ENCODE assay signal across 9 cellular contexts in genomic region chr4:118270492-118270891, GRCh38.
DNase-seq lines count a peak whose midpoint lies in the region; ATAC-seq, FAIRE-seq and TF ChIP-seq lines count a peak whose summit lies in the region.
"Had no signal": no experiment of that assay in that cellular context is flagged by ENCODE, and none has a peak within 500 bp of the region (broad histone marks: within the 10 kb centered on the region; RNA-seq: fewer than 3 reads in every experiment).

No MANE protein-coding gene starts in this region.

- TF ChIP-seq CTCF in ascending aorta (IDR thresholded peaks at IDR 0.05) (peak; percentile 29 to 60 (median 56)), kidney (IDR thresholded peaks at IDR 0.05; ENCODE audit: borderline replicate concordance, extremely low read depth, insufficient read depth) (peak; percentile 53)

- H3K9me3 ChIP-seq in ascending aorta: no peaks in the 10 kb centered on the region
- no peaks in the 10 kb centered on the region for H3K9me3 ChIP-seq in kidney (ENCODE audit: control insufficient read depth in 1 of 2, low read length in 2 of 2)

- POLR2A ChIA-PET in activated CD4-positive, alpha-beta memory T cell treated with anti-CD3 and anti-CD28 coated beads for 36 hours (lab: Charles Lee): no interaction called here

- no peaks in the 10 kb centered on the region for H3K27me3 ChIP-seq in ascending aorta
- H3K27me3 ChIP-seq: BLaER1 had no signal

- H3K4me3 ChIP-seq in ascending aorta (no peak overlapping the region), kidney (ENCODE audit: low read length in 2 of 2) (no peak overlapping the region)
- H3K4me3 ChIP-seq: BLaER1 had no signal

- peak; percentile 96 for FAIRE-seq in kidney (lab: Jason Lieb, UNC)

- peaks cover 2% of the 10 kb centered on the region for H3K4me1 Mint-ChIP-seq in activated CD4-positive, alpha-beta memory T cell treated with anti-CD3 and anti-CD28 coated beads for 36 hours (ENCODE audit: low read depth)
- H3K4me1 Mint-ChIP-seq in stimulated activated effector memory CD8-positive, alpha-beta T cell treated with anti-CD3 and anti-CD28 coated beads, Interleukin-12 subunit alpha, Interleukin-12 subunit beta, amount 100 ng/mL, for 72 hours: no peaks in the 10 kb centered on the region

- H3K9me3 Mint-ChIP-seq in activated CD4-positive, alpha-beta memory T cell treated with anti-CD3 and anti-CD28 coated beads for 36 hours: no peaks in the 10 kb centered on the region
- no peaks in the 10 kb centered on the region for H3K9me3 Mint-ChIP-seq in stimulated activated effector memory CD8-positive, alpha-beta T cell treated with anti-CD3 and anti-CD28 coated beads, Interleukin-12 subunit alpha, Interleukin-12 subunit beta, amount 100 ng/mL, for 72 hours

- DNase-seq in NCI-H1092 treated with DMSO at 0.1 percent for 48 hours (lab: John Stamatoyannopoulos, UW) (peak; percentile 45), NCI-H1092 (lab: John Stamatoyannopoulos, UW) (no peak), H4 (ENCODE audit: low spot score) (peak; percentile 36), NCI-H146 (lab: John Stamatoyannopoulos, UW) (peak; percentile 17), ascending aorta (ENCODE audit: low spot score in 2 of 2) (no peak), kidney (no peak)
- DNase-seq in activated CD4-positive, alpha-beta memory T cell treated with anti-CD3 and anti-CD28 coated beads for 36 hours: no peak
- no peak for DNase-seq in stimulated activated effector memory CD8-positive, alpha-beta T cell treated with anti-CD3 and anti-CD28 coated beads, Interleukin-12 subunit alpha, Interleukin-12 subunit beta, amount 100 ng/mL, for 72 hours (ENCODE audit: low spot score in 2 of 2)

- ATAC-seq in stimulated activated effector memory CD8-positive, alpha-beta T cell treated with anti-CD3 and anti-CD28 coated beads, Interleukin-12 subunit alpha, Interleukin-12 subunit beta, amount 100 ng/mL, for 72 hours: no peak

- CTCF ChIA-PET in activated CD4-positive, alpha-beta memory T cell treated with anti-CD3 and anti-CD28 coated beads for 36 hours (lab: Charles Lee): interaction anchor here (0.6 to 1.8 kb wide), 5 partner anchors 9 to 88 kb away, joined by 3 to 5 read pairs (median 4); no protein-coding TSS in a partner anchor

- no peak overlapping the region for H3K27ac Mint-ChIP-seq in activated CD4-positive, alpha-beta memory T cell treated with anti-CD3 and anti-CD28 coated beads for 36 hours
- H3K27ac Mint-ChIP-seq in stimulated activated effector memory CD8-positive, alpha-beta T cell treated with anti-CD3 and anti-CD28 coated beads, Interleukin-12 subunit alpha, Interleukin-12 subunit beta, amount 100 ng/mL, for 72 hours: no peak overlapping the region

- H3K4me1 ChIP-seq in ascending aorta: no peaks in the 10 kb centered on the region
- no peaks in the 10 kb centered on the region for H3K4me1 ChIP-seq in kidney (ENCODE audit: control insufficient read depth in 1 of 2, insufficient read depth in 1 of 2, low read depth in 1 of 2, low read length in 2 of 2)

- H3K27ac ChIP-seq in ascending aorta (no peak overlapping the region), kidney (ENCODE audit: low read depth in 2 of 2, low read length in 2 of 2) (no peak overlapping the region)
- H3K27ac ChIP-seq: BLaER1 had no signal

- intact Hi-C loops in ascending aorta (cut with DNase I) (no loop called here), kidney (cut with DNase I) (no loop called here)
- intact Hi-C loops in activated CD4-positive, alpha-beta memory T cell treated with anti-CD3 and anti-CD28 coated beads for 36 hours (cut with micrococcal nuclease): loop anchor here (1.0 to 10.0 kb wide), 4 partner anchors 46 to 944 kb away; partner anchors contain the start of gene USP53

- H3K9ac ChIP-seq in kidney (ENCODE audit: low read length in 2 of 2): no peak overlapping the region
- H3K9ac ChIP-seq: BLaER1 had no signal

- H3K4me3 Mint-ChIP-seq in activated CD4-positive, alpha-beta memory T cell treated with anti-CD3 and anti-CD28 coated beads for 36 hours: no peak overlapping the region
- H3K4me3 Mint-ChIP-seq in stimulated activated effector memory CD8-positive, alpha-beta T cell treated with anti-CD3 and anti-CD28 coated beads, Interleukin-12 subunit alpha, Interleukin-12 subunit beta, amount 100 ng/mL, for 72 hours: no peak overlapping the region

- H3K36me3 ChIP-seq in ascending aorta (no peaks in the 10 kb centered on the region), kidney (ENCODE audit: control insufficient read depth in 1 of 2, insufficient read depth in 2 of 2, low read length in 2 of 2) (no peaks in the 10 kb centered on the region)
- H3K36me3 ChIP-seq: BLaER1 had no signal

- no peaks in the 10 kb centered on the region for H3K36me3 Mint-ChIP-seq in activated CD4-positive, alpha-beta memory T cell treated with anti-CD3 and anti-CD28 coated beads for 36 hours
- no peaks in the 10 kb centered on the region for H3K36me3 Mint-ChIP-seq in stimulated activated effector memory CD8-positive, alpha-beta T cell treated with anti-CD3 and anti-CD28 coated beads, Interleukin-12 subunit alpha, Interleukin-12 subunit beta, amount 100 ng/mL, for 72 hours

- H3K27me3 Mint-ChIP-seq in activated CD4-positive, alpha-beta memory T cell treated with anti-CD3 and anti-CD28 coated beads for 36 hours: peaks cover 1% of the 10 kb centered on the region

Comparison
In these comparisons a context has a peak if more than half of its experiments do, and no peak if none do; other contexts are left out.
1. DNase-seq: peak in NCI-H1092 treated with DMSO at 0.1 percent for 48 hours (single experiment), H4 (single experiment) and NCI-H146 (single experiment); none in NCI-H1092 (single experiment), ascending aorta (0 of 2), kidney (single experiment), activated CD4-positive, alpha-beta memory T cell treated with anti-CD3 and anti-CD28 coated beads for 36 hours (single experiment) and stimulated activated effector memory CD8-positive, alpha-beta T cell treated with anti-CD3 and anti-CD28 coated beads, Interleukin-12 subunit alpha, Interleukin-12 subunit beta, amount 100 ng/mL, for 72 hours (0 of 2).